In genomic region chr15:87500240-87500639, GRCh38 we compare ENCODE assay signal across 15 cellular contexts.
"Had no signal": no experiment of that assay in that cellular context is flagged by ENCODE, and none has a peak within 500 bp of the region (broad histone marks: within the 10 kb centered on the region; RNA-seq: fewer than 3 reads in every experiment).

No MANE protein-coding gene starts in this region.

- H3K4me3 ChIP-seq: cardiac muscle cell, heart left ventricle, pancreas, sigmoid colon, upper lobe of left lung had no signal

- H3K9me3 ChIP-seq: heart left ventricle, pancreas, sigmoid colon, upper lobe of left lung had no signal

- H3K27ac ChIP-seq: cardiac muscle cell, heart left ventricle, pancreas, sigmoid colon, upper lobe of left lung had no signal

- DNase-seq: activated B cell treated with CpG ODN at 0.5 μM for 24 hours; activated CD4-positive, alpha-beta T cell treated with anti-CD3 and anti-CD28 coated beads, Interleukin-2, amount 10 ng/mL, durations not matched to agents 24 days and 14 days; activated CD8-positive, alpha-beta memory T cell treated with anti-CD3 and anti-CD28 coated beads, Interleukin-2, amount 50 U/mL, for 48 hours; activated gamma-delta T cell; activated T-cell treated with anti-CD3 and anti-CD28 coated beads, Interleukin-2, amount 50 U/mL, for 72 hours; heart left ventricle; naive B cell; pancreas; sigmoid colon; stimulated activated CD4-positive, alpha-beta T cell treated with anti-CD3 and anti-CD28 coated beads, Interleukin-1b, Interleukin-23, amount 100 ng/mL, for 48 hours; stimulated activated naive CD8-positive, alpha-beta T cell treated with anti-CD3 and anti-CD28 coated beads, Interleukin-15, amount 100 ng/mL, for 72 hours; upper lobe of left lung had no signal

- H3K36me3 ChIP-seq: cardiac muscle cell, heart left ventricle, pancreas, sigmoid colon, upper lobe of left lung had no signal

- ATAC-seq: activated naive CD4-positive, alpha-beta T cell treated with anti-CD3 and anti-CD28 coated beads, Interleukin-2, amount 50 U/mL, for 72 hours; activated T-cell treated with anti-CD3 and anti-CD28 coated beads, Interleukin-2, amount 50 U/mL, for 72 hours; heart left ventricle; left lobe of liver; pancreas; stimulated activated naive CD8-positive, alpha-beta T cell treated with anti-CD3 and anti-CD28 coated beads, Interleukin-15, amount 100 ng/mL, for 72 hours had no signal

- H3K27me3 ChIP-seq: cardiac muscle cell, heart left ventricle, pancreas, sigmoid colon, upper lobe of left lung had no signal

- H3K4me1 ChIP-seq: pancreas, upper lobe of left lung had no signal
